In the genomic region with DNA sequence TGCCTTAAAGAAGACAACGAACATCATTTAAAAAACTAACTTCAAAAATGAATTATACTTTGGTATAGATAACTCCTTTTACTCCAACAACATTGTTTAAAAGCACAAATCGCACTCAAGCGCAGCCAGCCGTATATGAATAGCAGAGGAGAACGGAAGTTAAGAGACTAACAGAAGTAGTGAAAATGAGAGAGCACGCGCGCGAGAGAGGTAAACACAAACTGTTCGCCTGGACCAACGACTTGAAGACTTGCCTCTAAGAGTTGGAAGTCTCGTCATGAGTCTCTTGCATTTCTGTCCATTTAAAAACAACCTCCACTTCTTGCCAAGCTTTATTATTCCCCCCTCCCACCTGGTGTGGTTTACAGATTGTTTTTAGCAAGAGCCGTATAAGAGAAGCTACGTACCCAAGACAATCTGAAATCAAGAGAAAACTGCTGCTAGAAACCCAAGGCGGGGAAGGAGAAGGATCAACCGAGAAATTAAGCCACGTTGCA, we compare ENCODE assay signal across 8 cellular contexts.
A peak's percentile ranks its signal among the peaks of the same experiment; 100 is the strongest.
DNase-seq lines count a peak whose midpoint lies in the region; ATAC-seq lines count a peak whose summit lies in the region.

No MANE protein-coding gene starts in this region.

- DNase-seq in DMS 273 treated with DMSO at 0.1 percent for 48 hours (lab: John Stamatoyannopoulos, UW) (peak; percentile 22), NCI-H748 (lab: John Stamatoyannopoulos, UW; ENCODE audit: unreplicated experiment) (peak; percentile 35), activated T-helper 1 cell treated with Interleukin-2 at 50 U/mL for 16 hours (ENCODE audit: low read depth) (peak; percentile 3), germinal center (ENCODE audit: low spot score) (peak; percentile 54), NCI-H1930 (lab: John Stamatoyannopoulos, UW) (no peak), GM19240 (ENCODE audit: insufficient read length, low spot score) (no peak)
- DNase-seq in stimulated activated CD4-positive, alpha-beta T cell treated with anti-CD3 and anti-CD28 coated beads, Interleukin-12 subunit alpha, Interleukin-12 subunit beta, amount 100 ng/mL, for 4 hours: peak; percentile 19

- peak; percentile 18 for ATAC-seq in GM21825 (IDR thresholded peaks at IDR 0.05; ENCODE audit: unreplicated experiment)

Comparison
In these comparisons a context has a peak if more than half of its experiments do, and no peak if none do; other contexts are left out.
1. DNase-seq: peak in DMS 273 treated with DMSO at 0.1 percent for 48 hours (single experiment), NCI-H748 (single experiment), activated T-helper 1 cell treated with Interleukin-2 at 50 U/mL for 16 hours (single experiment), germinal center (single experiment) and stimulated activated CD4-positive, alpha-beta T cell treated with anti-CD3 and anti-CD28 coated beads, Interleukin-12 subunit alpha, Interleukin-12 subunit beta, amount 100 ng/mL, for 4 hours (single experiment); none in NCI-H1930 (0 of 2) and GM19240 (single experiment).